3 cellular contexts compared by ENCODE assay signal in genomic region chr4:78460368-78460767, GRCh38.
TF ChIP-seq lines count a peak whose summit lies in the region.

No MANE protein-coding gene starts in this region.

TF ChIP-seq in HepG2, 621 proteins besides CTCF, POLR2A, EP300 and RAD21 (continues in another document):
- TF ChIP-seq ZNF660 (CRISPR knock-in tag; IDR thresholded peaks at IDR 0.05; ENCODE audit: borderline replicate concordance, low read depth): no peak
- TF ChIP-seq CEBPB (IDR thresholded peaks at IDR 0.05; ENCODE audit: borderline replicate concordance, low read depth, low read length): peak; percentile 90
- no peak for TF ChIP-seq ZNF629 (CRISPR knock-in tag; conservative IDR thresholded peaks at IDR 0.05)
- TF ChIP-seq ZNF180 (CRISPR knock-in tag; IDR thresholded peaks at IDR 0.05; ENCODE audit: borderline replicate concordance, low read depth): no peak
- no peak for TF ChIP-seq AKNA (CRISPR knock-in tag; IDR thresholded peaks at IDR 0.05; ENCODE audit: borderline replicate concordance)
- no peak for TF ChIP-seq REST (IDR thresholded peaks at IDR 0.05; ENCODE audit: borderline replicate concordance in 1 of 2, low read depth in 1 of 2, low read length in 2 of 2)
- peak; percentile 28 to 44; a peak in 2 of 4 replicates for TF ChIP-seq MAFK (conservative IDR thresholded peaks at IDR 0.05 in 1 of 2, IDR thresholded peaks at IDR 0.05 in 1 of 2; ENCODE audit: low read length in 2 of 2)
- no peak for TF ChIP-seq RBAK (CRISPR knock-in tag; IDR thresholded peaks at IDR 0.05)

TF ChIP-seq in IMR-90, 13 proteins besides CTCF, POLR2A, EP300 and RAD21:
- TF ChIP-seq RFX5 (IDR thresholded peaks at IDR 0.05; ENCODE audit: low read depth, low read length): no peak
- no peak for TF ChIP-seq BHLHE40 (IDR thresholded peaks at IDR 0.05; ENCODE audit: low read depth, low read length)
- TF ChIP-seq FOS (IDR thresholded peaks at IDR 0.05; ENCODE audit: low read depth, low read length): no peak
- no peak for TF ChIP-seq CHD1 (IDR thresholded peaks at IDR 0.05; ENCODE audit: low read depth, low read length)
- TF ChIP-seq MAFK (IDR thresholded peaks at IDR 0.05; ENCODE audit: low read depth, low read length): no peak
- TF ChIP-seq CEBPB (IDR thresholded peaks at IDR 0.05; ENCODE audit: low read depth, low read length): peak; percentile 92
- TF ChIP-seq SMC3 (IDR thresholded peaks at IDR 0.05; ENCODE audit: low read depth, low read length): no peak

TF ChIP-seq in K562, 482 proteins besides CTCF, POLR2A, EP300 and RAD21:
- TF ChIP-seq, protein P1, sequence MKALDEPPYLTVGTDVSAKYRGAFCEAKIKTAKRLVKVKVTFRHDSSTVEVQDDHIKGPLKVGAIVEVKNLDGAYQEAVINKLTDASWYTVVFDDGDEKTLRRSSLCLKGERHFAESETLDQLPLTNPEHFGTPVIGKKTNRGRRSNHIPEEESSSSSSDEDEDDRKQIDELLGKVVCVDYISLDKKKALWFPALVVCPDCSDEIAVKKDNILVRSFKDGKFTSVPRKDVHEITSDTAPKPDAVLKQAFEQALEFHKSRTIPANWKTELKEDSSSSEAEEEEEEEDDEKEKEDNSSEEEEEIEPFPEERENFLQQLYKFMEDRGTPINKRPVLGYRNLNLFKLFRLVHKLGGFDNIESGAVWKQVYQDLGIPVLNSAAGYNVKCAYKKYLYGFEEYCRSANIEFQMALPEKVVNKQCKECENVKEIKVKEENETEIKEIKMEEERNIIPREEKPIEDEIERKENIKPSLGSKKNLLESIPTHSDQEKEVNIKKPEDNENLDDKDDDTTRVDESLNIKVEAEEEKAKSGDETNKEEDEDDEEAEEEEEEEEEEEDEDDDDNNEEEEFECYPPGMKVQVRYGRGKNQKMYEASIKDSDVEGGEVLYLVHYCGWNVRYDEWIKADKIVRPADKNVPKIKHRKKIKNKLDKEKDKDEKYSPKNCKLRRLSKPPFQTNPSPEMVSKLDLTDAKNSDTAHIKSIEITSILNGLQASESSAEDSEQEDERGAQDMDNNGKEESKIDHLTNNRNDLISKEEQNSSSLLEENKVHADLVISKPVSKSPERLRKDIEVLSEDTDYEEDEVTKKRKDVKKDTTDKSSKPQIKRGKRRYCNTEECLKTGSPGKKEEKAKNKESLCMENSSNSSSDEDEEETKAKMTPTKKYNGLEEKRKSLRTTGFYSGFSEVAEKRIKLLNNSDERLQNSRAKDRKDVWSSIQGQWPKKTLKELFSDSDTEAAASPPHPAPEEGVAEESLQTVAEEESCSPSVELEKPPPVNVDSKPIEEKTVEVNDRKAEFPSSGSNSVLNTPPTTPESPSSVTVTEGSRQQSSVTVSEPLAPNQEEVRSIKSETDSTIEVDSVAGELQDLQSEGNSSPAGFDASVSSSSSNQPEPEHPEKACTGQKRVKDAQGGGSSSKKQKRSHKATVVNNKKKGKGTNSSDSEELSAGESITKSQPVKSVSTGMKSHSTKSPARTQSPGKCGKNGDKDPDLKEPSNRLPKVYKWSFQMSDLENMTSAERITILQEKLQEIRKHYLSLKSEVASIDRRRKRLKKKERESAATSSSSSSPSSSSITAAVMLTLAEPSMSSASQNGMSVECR (CRISPR knock-in tag; IDR thresholded peaks at IDR 0.05): no peak
- TF ChIP-seq CEBPG (CRISPR knock-in tag; IDR thresholded peaks at IDR 0.05) (peak; percentile 74), CEBPG (tag; conservative IDR thresholded peaks at IDR 0.05 in 1 of 2, IDR thresholded peaks at IDR 0.05 in 1 of 2) (peak; percentile 87 to 98), ZBED1 (IDR thresholded peaks at IDR 0.05) (no peak), CEBPB (tag; IDR thresholded peaks at IDR 0.05) (peak; percentile 96)
TF ChIP-seq in K562: peak in this region for 2.
